ENCODE assay signal across 1 cellular context in genomic region chr6:12866422-12867029, GRCh38.
TF ChIP-seq lines count a peak whose summit lies in the region.

No MANE protein-coding gene starts in this region.

TF ChIP-seq in GM23338, 12 proteins besides CTCF, POLR2A, EP300 and RAD21 (continued from another document):
- TF ChIP-seq ZNF462 (CRISPR knock-in tag; IDR thresholded peaks at IDR 0.05) = no peak
- no peak for TF ChIP-seq ZNF114 (CRISPR knock-in tag; IDR thresholded peaks at IDR 0.05)
- no peak for TF ChIP-seq JUNB (IDR thresholded peaks at IDR 0.05; ENCODE audit: unreplicated experiment)
- TF ChIP-seq NANOG (IDR thresholded peaks at IDR 0.05; ENCODE audit: borderline replicate concordance) = no peak
- TF ChIP-seq CREB1 (CRISPR knock-in tag; IDR thresholded peaks at IDR 0.05; ENCODE audit: low read depth) = no peak
- TF ChIP-seq STAT1 (IDR thresholded peaks at IDR 0.05; ENCODE audit: unreplicated experiment) = no peak
- TF ChIP-seq EZH2phosphoT487 (IDR thresholded peaks at IDR 0.05; ENCODE audit: unreplicated experiment) = no peak
- no peak for TF ChIP-seq EZH2 (IDR thresholded peaks at IDR 0.05; ENCODE audit: low read depth, unreplicated experiment)
- TF ChIP-seq ETS1 (IDR thresholded peaks at IDR 0.05) = no peak
- TF ChIP-seq POLR2AphosphoS5 (IDR thresholded peaks at IDR 0.05; ENCODE audit: low read depth) = no peak
TF ChIP-seq in GM23338: peak in this region for 0.
